In genomic region chr1:243946946-243947345, GRCh38 we compare ENCODE assay signal across 8 cellular contexts.
DNase-seq lines count a peak whose midpoint lies in the region; ATAC-seq and TF ChIP-seq lines count a peak whose summit lies in the region.

No MANE protein-coding gene starts in this region.

- H3K4me3 Mint-ChIP-seq in chondrocyte (ENCODE audit: unreplicated experiment): no peak overlapping the region

- peaks cover 12% of the 10 kb centered on the region for H3K4me1 Mint-ChIP-seq in chondrocyte (ENCODE audit: low read depth)

- H3K27me3 Mint-ChIP-seq in chondrocyte (ENCODE audit: low read depth): no peaks in the 10 kb centered on the region

- H3K27me3 ChIP-seq in gastrocnemius medialis: no peaks in the 10 kb centered on the region

- H3K4me3 ChIP-seq in AG09309 (ENCODE audit: control insufficient read depth, low read depth, low read length): no peak overlapping the region
- H3K4me3 ChIP-seq in gastrocnemius medialis: no peak overlapping the region

- no peak overlapping the region for H3K27ac Mint-ChIP-seq in chondrocyte (ENCODE audit: unreplicated experiment)

- H3K36me3 ChIP-seq in gastrocnemius medialis: no peaks in the 10 kb centered on the region

- DNase-seq in AG09309 (ENCODE audit: low read depth) (no peak), GM13977 (ENCODE audit: low spot score) (peak; percentile 38), SK-MEL-5 (ENCODE audit: low read depth, low spot score) (peak; percentile 36), chondrocyte (ENCODE audit: low spot score) (no peak), gastrocnemius medialis (no peak), ureter (ENCODE audit: low spot score) (no peak), NCI-H774 (lab: John Stamatoyannopoulos, UW) (no peak)

- H3K9me3 ChIP-seq in gastrocnemius medialis: no peaks in the 10 kb centered on the region

- H3K4me1 ChIP-seq in gastrocnemius medialis: peaks cover 0 to 10% of the 10 kb centered on the region in 2 donors

- TF ChIP-seq CTCF in AG09309 (IDR thresholded peaks at IDR 0.05; ENCODE audit: control insufficient read depth, insufficient read depth, low read depth, low read length, missing control alignments): peak; percentile 49
- TF ChIP-seq CTCF in GM13977 (IDR thresholded peaks at IDR 0.05; ENCODE audit: extremely low read depth, insufficient read depth, missing control alignments): peak; percentile 29
- TF ChIP-seq CTCF in chondrocyte (IDR thresholded peaks at IDR 0.05): peak; percentile 60
- TF ChIP-seq CTCF in gastrocnemius medialis (IDR thresholded peaks at IDR 0.05 in 4 of 5, conservative IDR thresholded peaks at IDR 0.05 in 1 of 5): peak in 3 of 5 experiments; percentile 20 to 41 (median 27)

- in situ Hi-C loops in GM13977 (cut with MboI; ENCODE audit: low pct_unique_long_range_greater_than_20kb, low sequenced_read_pairs, unreplicated experiment) (no loop called here), SK-MEL-5 (cut with HindIII; ENCODE audit: low pct_unique_long_range_greater_than_20kb, low sequenced_read_pairs) (no loop called here), gastrocnemius medialis (cut with MboI; ENCODE audit: low sequenced_read_pairs in 4 of 4) (no loop called here)

- H3K36me3 Mint-ChIP-seq in chondrocyte (ENCODE audit: low read depth): no peaks in the 10 kb centered on the region

- TF ChIP-seq POLR2A in gastrocnemius medialis (IDR thresholded peaks at IDR 0.05): no peak

- H3K9me3 Mint-ChIP-seq in chondrocyte (ENCODE audit: low read depth): no peaks in the 10 kb centered on the region

- intact Hi-C loops in gastrocnemius medialis (cut with DNase I; ENCODE audit: low total_unique reads): no loop called here

- no peak overlapping the region for H3K27ac ChIP-seq in gastrocnemius medialis

- ATAC-seq in gastrocnemius medialis (no peak), GM21717 (IDR thresholded peaks at IDR 0.05; ENCODE audit: unreplicated experiment) (no peak)

Comparison
In these comparisons a context has a peak if more than half of its experiments do, and no peak if none do; other contexts are left out.
1. DNase-seq: peak in GM13977 (single experiment) and SK-MEL-5 (single experiment); none in AG09309 (single experiment), chondrocyte (single experiment), gastrocnemius medialis (0 of 2), ureter (single experiment) and NCI-H774 (single experiment).
2. Peak in every context shown above with its lines, with median percentiles within 50 percentile points of each other: CTCF ChIP-seq.